6 cellular contexts compared by ENCODE assay signal in genomic region chr15:32336804-32337203, GRCh38.
DNase-seq lines count a peak whose midpoint lies in the region; ATAC-seq, FAIRE-seq and TF ChIP-seq lines count a peak whose summit lies in the region.
"Not testable (repeated sequence)": the region's sequence is repeated elsewhere in the genome, so short reads cannot be mapped to it uniquely, and the experiment has no call there.

No MANE protein-coding gene starts in this region.

- H3K36me3 ChIP-seq in body of pancreas (replicated peaks in 1 of 2; ENCODE audit: insufficient read depth in 1 of 2, low read depth in 2 of 2); right lobe of liver; pancreas: not testable (repeated sequence)

- not testable (repeated sequence) for H3K9me3 ChIP-seq in A549, body of pancreas, right lobe of liver, pancreas

- ATAC-seq in A549 = not testable (repeated sequence)
- ATAC-seq in body of pancreas (peak; percentile 86), left lobe of liver (peak; percentile 44), right lobe of liver (peak in 3 of 4 donors; percentile 49 to 66 (median 60)), pancreas (peak; percentile 56 to 85 (median 62))

- TF ChIP-seq EP300 in A549 (IDR thresholded peaks at IDR 0.05) = not testable (repeated sequence)

- CTCF ChIA-PET in A549 (lab: Yijun Ruan, JAX) = not testable (repeated sequence)

- H3K4me1 ChIP-seq in A549, body of pancreas, right lobe of liver, pancreas: not testable (repeated sequence)

- 58% methylated on average over 2 of the region's 3 CpGs for WGBS in A549 (ENCODE audit: missing lambda C conversion rate)
- WGBS in body of pancreas, 2 donors = 18 to 25% methylated on average over 1 to 2 of the region's 3 CpGs
- 27% methylated on average over 1 of the region's 3 CpGs for WGBS in right lobe of liver (ENCODE audit: insufficient coverage, low coverage, low lambda C conversion rate, missing lambda C conversion rate)
- WGBS in pancreas, 2 donors = 10 to 18% methylated on average over 1 of the region's 3 CpGs

- DNase-seq in A549 (ENCODE audit: low read depth in 1 of 2, low spot score in 1 of 2); body of pancreas; left lobe of liver (ENCODE audit: low spot score); right lobe of liver; pancreas: not testable (repeated sequence)

- TF ChIP-seq RAD21 in A549 (conservative IDR thresholded peaks at IDR 0.05 in 1 of 2, IDR thresholded peaks at IDR 0.05 in 1 of 2) = not testable (repeated sequence)

- not testable (repeated sequence) for TF ChIP-seq POLR2A in A549 (IDR thresholded peaks at IDR 0.05; ENCODE audit: low read length); body of pancreas (IDR thresholded peaks at IDR 0.05); right lobe of liver (IDR thresholded peaks at IDR 0.05)

- not testable (repeated sequence) for H3K27ac ChIP-seq in A549, body of pancreas, right lobe of liver, pancreas

- POLR2A ChIA-PET in A549 (lab: Yijun Ruan, JAX) = not testable (repeated sequence)

- not testable (repeated sequence) for H3K4me3 ChIP-seq in A549, body of pancreas, right lobe of liver, pancreas

- not testable (repeated sequence) for TF ChIP-seq CTCF in A549 (IDR thresholded peaks at IDR 0.05); body of pancreas (IDR thresholded peaks at IDR 0.05); right lobe of liver (IDR thresholded peaks at IDR 0.05); pancreas (IDR thresholded peaks at IDR 0.05)

- intact Hi-C loops in body of pancreas (cut with DNase I); right lobe of liver (cut with DNase I); pancreas (cut with DNase I): not testable (repeated sequence)

- H3K4me2 ChIP-seq in A549 = not testable (repeated sequence)

- H3K27me3 ChIP-seq in body of pancreas, right lobe of liver, pancreas: not testable (repeated sequence)

- FAIRE-seq in A549 (lab: Jason Lieb, UNC) = peak; percentile 79
- FAIRE-seq in endometrium (lab: Jason Lieb, UNC) = peak; percentile 29
- not testable (repeated sequence) for FAIRE-seq in pancreas (lab: Jason Lieb, UNC)
